ENCODE assay signal across 8 cellular contexts in the genomic region with DNA sequence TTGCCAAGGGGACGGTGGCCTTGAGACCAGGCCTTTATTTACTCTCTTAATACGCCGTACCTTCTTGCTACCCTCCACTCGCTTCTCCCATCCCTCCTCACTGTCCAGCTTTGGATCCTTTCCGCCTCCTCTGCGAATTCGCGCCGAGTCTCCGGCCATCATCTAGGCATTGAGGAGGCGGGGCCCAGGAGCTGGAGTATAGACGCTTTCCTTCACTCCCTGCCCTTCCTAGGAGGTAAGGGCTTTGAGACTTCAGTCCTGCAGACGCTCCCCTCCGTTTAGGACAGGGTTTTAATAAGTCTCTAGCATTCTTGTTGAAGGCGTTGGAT. TPM values are rescaled to one million over a fixed set of nuclear protein-coding genes. Genes with fewer than 3 reads are reported as not detected.
DNase-seq lines count a peak whose midpoint lies in the region; ATAC-seq, FAIRE-seq and TF ChIP-seq lines count a peak whose summit lies in the region.

No MANE protein-coding gene starts in this region.

- ATAC-seq in GM21526 (IDR thresholded peaks at IDR 0.05; ENCODE audit: low FRiP score, unreplicated experiment) = peak; percentile 6
- peak; percentile 20 for ATAC-seq in activated T-helper 17 cell treated with anti-CD3 and anti-CD28 coated beads, Interleukin-2, amount 50 U/mL, for 72 hours (replicated peaks)

- TF ChIP-seq CTCF in GM06990 (IDR thresholded peaks at IDR 0.05; ENCODE audit: insufficient read depth, low read length, poor library complexity, severe bottlenecking) (no peak), cardiac muscle cell (IDR thresholded peaks at IDR 0.05; ENCODE audit: low read depth, low read length) (no peak), progenitor cell of endocrine pancreas (IDR thresholded peaks at IDR 0.05; ENCODE audit: unreplicated experiment) (no peak)

- DNase-seq in GM06990 (ENCODE audit: extremely low read depth, insufficient read length) = no peak
- peak; percentile 34 to 64 for DNase-seq in cardiac muscle cell (ENCODE audit: low read depth in 1 of 2, low spot score in 1 of 2)
- no peak for DNase-seq in progenitor cell of endocrine pancreas (ENCODE audit: low spot score, unreplicated experiment)
- no peak for DNase-seq in GM12892 (ENCODE audit: insufficient read length)
- DNase-seq in COR-L47 (lab: John Stamatoyannopoulos, UW) = no peak

- H3K27me3 ChIP-seq in GM06990 (replicated peaks; ENCODE audit: control insufficient read depth, insufficient read depth, low read length) (no peaks in the 10 kb centered on the region), cardiac muscle cell (no peaks in the 10 kb centered on the region)

- no peaks in the 10 kb centered on the region for H3K9me3 Mint-ChIP-seq in activated T-helper 17 cell treated with anti-CD3 and anti-CD28 coated beads, Interleukin-2, amount 50 U/mL, for 72 hours
- H3K9me3 Mint-ChIP-seq in progenitor cell of endocrine pancreas (ENCODE audit: low read depth) = no peaks in the 10 kb centered on the region

- TF ChIP-seq POLR2A in GM12892 (IDR thresholded peaks at IDR 0.05; ENCODE audit: low read depth, low read length) = no peak

- peak overlapping the region; percentile 81 for H3K27ac ChIP-seq in KOPT-K1 (ENCODE audit: low read depth, low read length, poor library complexity, severe bottlenecking)
- peak overlapping the region; percentile 88 for H3K27ac ChIP-seq in cardiac muscle cell

- H3K4me3 ChIP-seq in GM06990 (replicated peaks; ENCODE audit: low read depth, low read length) (peak overlapping the region; percentile 99), cardiac muscle cell (peak overlapping the region; percentile 65)

- H3K27me3 Mint-ChIP-seq in activated T-helper 17 cell treated with anti-CD3 and anti-CD28 coated beads, Interleukin-2, amount 50 U/mL, for 72 hours = no peaks in the 10 kb centered on the region
- H3K27me3 Mint-ChIP-seq in progenitor cell of endocrine pancreas = no peaks in the 10 kb centered on the region

- peak overlapping the region; percentile 92 for H3K4me3 Mint-ChIP-seq in activated T-helper 17 cell treated with anti-CD3 and anti-CD28 coated beads, Interleukin-2, amount 50 U/mL, for 72 hours
- H3K4me3 Mint-ChIP-seq in progenitor cell of endocrine pancreas (ENCODE audit: low read depth) = peak overlapping the region; percentile 98

- H3K9me3 ChIP-seq in KOPT-K1 (ENCODE audit: insufficient read depth, low read length, poor library complexity, severe bottlenecking) (no peaks in the 10 kb centered on the region), cardiac muscle cell (ENCODE audit: low read depth) (no peaks in the 10 kb centered on the region)

- peak overlapping the region; percentile 96 for H3K27ac Mint-ChIP-seq in activated T-helper 17 cell treated with anti-CD3 and anti-CD28 coated beads, Interleukin-2, amount 50 U/mL, for 72 hours
- peak overlapping the region; percentile 98 for H3K27ac Mint-ChIP-seq in progenitor cell of endocrine pancreas

- H3K36me3 ChIP-seq in GM06990 (ENCODE audit: control insufficient read depth, insufficient read depth, low read length) = peaks cover 2% of the 10 kb centered on the region
- peaks cover 44% of the 10 kb centered on the region for H3K36me3 ChIP-seq in KOPT-K1 (ENCODE audit: insufficient read depth, low read length)
- peaks cover 32% of the 10 kb centered on the region for H3K36me3 ChIP-seq in cardiac muscle cell

- peaks cover 8% of the 10 kb centered on the region for H3K4me1 Mint-ChIP-seq in activated T-helper 17 cell treated with anti-CD3 and anti-CD28 coated beads, Interleukin-2, amount 50 U/mL, for 72 hours
- H3K4me1 Mint-ChIP-seq in progenitor cell of endocrine pancreas (ENCODE audit: low read depth) = peaks cover 23% of the 10 kb centered on the region

- H3K36me3 Mint-ChIP-seq in activated T-helper 17 cell treated with anti-CD3 and anti-CD28 coated beads, Interleukin-2, amount 50 U/mL, for 72 hours (ENCODE audit: low read depth) = peaks cover 51% of the 10 kb centered on the region
- peaks cover 13% of the 10 kb centered on the region for H3K36me3 Mint-ChIP-seq in progenitor cell of endocrine pancreas (ENCODE audit: insufficient read depth)

- FAIRE-seq in GM12892 (lab: Jason Lieb, UNC) = no peak

- peaks cover 12% of the 10 kb centered on the region for H3K4me1 ChIP-seq in cardiac muscle cell (ENCODE audit: low read depth)

RNA-seq across cellular contexts. Expression of a gene that starts 0.5 kb away (rescaled TPM):
- total RNA-seq in activated T-helper 17 cell treated with anti-CD3 and anti-CD28 coated beads, Interleukin-2, amount 50 U/mL, for 72 hours = 100 to 1,000 TPM in 1 of 2 donors, 10 to 100 TPM in 1; 49.0 to 102 TPM
- total RNA-seq in cardiac muscle cell = 21.0 and 21.1 TPM in 2 replicates
- polyA plus RNA-seq in cardiac muscle cell = 46.4 and 47.5 TPM in 2 replicates
- total RNA-seq in progenitor cell of endocrine pancreas = 53.5 and 60.7 TPM in 2 replicates
- 66.4 TPM for polyA plus RNA-seq in GM12892 (2012; ENCODE audit: missing spikeins)

RNA-seq across cellular contexts. Expression of a gene that starts 50.9 kb away (rescaled TPM):
- total RNA-seq in activated T-helper 17 cell treated with anti-CD3 and anti-CD28 coated beads, Interleukin-2, amount 50 U/mL, for 72 hours = 10 to 100 TPM; 10.2 to 13.9 TPM
- total RNA-seq in cardiac muscle cell = 12.6 and 13.5 TPM in 2 replicates
- polyA plus RNA-seq in cardiac muscle cell = 27.4 and 34.9 TPM in 2 replicates
- total RNA-seq in progenitor cell of endocrine pancreas = 31.8 and 33.3 TPM in 2 replicates
- 13.1 TPM for polyA plus RNA-seq in GM12892 (2012; ENCODE audit: missing spikeins)

Comparison
In these comparisons a context has a peak if more than half of its experiments do, and no peak if none do; other contexts are left out.
1. DNase-seq: peak in cardiac muscle cell (2 of 2); none in GM06990 (single experiment), progenitor cell of endocrine pancreas (single experiment), GM12892 (single experiment) and COR-L47 (single experiment).